ENCODE assay signal across 1 cellular context in the genomic region with DNA sequence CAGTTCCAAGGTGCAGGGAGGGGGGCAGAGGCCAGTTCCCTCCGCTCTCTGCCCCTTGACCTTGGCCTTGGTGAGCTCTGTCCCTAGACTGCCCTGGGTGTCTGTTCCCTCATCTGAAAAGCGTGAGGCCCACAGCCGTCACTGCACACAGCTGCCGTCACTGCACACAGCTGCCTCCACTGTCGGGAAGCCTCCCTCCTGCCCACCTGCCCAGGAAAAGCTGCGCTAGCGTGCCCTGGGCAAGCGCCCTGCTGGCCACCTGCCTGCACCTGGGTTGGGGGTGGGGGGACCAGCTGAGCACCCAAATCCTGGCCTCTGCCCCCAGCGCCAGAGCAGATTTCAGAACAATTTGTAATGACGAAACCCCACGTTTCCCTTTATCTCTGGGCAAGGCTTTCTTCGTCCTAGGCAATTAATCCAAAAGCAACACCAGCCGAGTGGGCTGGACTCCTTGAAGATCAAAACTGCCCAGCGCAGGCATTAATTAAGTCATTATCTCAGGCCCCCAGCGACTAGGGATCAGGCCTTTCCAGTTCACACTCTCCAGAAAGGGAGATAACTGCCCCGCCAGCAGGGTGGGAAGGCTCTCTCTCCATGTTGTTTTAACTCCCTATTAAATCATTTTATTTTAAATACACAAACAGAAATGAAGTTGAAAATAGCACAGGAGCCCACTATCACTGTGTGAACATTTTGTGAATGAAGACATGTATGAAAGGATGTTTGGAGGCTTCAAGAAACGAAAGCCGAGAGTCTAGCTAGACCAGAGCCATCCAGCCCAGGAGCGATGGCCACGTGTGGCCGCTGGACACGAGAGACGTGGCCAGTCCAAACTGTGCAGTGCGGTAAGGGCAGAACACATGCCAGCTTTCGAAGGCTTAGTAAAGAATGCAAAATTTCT.
TF ChIP-seq lines count a peak whose summit lies in the region.

No MANE protein-coding gene starts in this region.

TF ChIP-seq in GM23338, 12 proteins besides CTCF, POLR2A, EP300 and RAD21 (continued from another document):
- TF ChIP-seq, protein P1, sequence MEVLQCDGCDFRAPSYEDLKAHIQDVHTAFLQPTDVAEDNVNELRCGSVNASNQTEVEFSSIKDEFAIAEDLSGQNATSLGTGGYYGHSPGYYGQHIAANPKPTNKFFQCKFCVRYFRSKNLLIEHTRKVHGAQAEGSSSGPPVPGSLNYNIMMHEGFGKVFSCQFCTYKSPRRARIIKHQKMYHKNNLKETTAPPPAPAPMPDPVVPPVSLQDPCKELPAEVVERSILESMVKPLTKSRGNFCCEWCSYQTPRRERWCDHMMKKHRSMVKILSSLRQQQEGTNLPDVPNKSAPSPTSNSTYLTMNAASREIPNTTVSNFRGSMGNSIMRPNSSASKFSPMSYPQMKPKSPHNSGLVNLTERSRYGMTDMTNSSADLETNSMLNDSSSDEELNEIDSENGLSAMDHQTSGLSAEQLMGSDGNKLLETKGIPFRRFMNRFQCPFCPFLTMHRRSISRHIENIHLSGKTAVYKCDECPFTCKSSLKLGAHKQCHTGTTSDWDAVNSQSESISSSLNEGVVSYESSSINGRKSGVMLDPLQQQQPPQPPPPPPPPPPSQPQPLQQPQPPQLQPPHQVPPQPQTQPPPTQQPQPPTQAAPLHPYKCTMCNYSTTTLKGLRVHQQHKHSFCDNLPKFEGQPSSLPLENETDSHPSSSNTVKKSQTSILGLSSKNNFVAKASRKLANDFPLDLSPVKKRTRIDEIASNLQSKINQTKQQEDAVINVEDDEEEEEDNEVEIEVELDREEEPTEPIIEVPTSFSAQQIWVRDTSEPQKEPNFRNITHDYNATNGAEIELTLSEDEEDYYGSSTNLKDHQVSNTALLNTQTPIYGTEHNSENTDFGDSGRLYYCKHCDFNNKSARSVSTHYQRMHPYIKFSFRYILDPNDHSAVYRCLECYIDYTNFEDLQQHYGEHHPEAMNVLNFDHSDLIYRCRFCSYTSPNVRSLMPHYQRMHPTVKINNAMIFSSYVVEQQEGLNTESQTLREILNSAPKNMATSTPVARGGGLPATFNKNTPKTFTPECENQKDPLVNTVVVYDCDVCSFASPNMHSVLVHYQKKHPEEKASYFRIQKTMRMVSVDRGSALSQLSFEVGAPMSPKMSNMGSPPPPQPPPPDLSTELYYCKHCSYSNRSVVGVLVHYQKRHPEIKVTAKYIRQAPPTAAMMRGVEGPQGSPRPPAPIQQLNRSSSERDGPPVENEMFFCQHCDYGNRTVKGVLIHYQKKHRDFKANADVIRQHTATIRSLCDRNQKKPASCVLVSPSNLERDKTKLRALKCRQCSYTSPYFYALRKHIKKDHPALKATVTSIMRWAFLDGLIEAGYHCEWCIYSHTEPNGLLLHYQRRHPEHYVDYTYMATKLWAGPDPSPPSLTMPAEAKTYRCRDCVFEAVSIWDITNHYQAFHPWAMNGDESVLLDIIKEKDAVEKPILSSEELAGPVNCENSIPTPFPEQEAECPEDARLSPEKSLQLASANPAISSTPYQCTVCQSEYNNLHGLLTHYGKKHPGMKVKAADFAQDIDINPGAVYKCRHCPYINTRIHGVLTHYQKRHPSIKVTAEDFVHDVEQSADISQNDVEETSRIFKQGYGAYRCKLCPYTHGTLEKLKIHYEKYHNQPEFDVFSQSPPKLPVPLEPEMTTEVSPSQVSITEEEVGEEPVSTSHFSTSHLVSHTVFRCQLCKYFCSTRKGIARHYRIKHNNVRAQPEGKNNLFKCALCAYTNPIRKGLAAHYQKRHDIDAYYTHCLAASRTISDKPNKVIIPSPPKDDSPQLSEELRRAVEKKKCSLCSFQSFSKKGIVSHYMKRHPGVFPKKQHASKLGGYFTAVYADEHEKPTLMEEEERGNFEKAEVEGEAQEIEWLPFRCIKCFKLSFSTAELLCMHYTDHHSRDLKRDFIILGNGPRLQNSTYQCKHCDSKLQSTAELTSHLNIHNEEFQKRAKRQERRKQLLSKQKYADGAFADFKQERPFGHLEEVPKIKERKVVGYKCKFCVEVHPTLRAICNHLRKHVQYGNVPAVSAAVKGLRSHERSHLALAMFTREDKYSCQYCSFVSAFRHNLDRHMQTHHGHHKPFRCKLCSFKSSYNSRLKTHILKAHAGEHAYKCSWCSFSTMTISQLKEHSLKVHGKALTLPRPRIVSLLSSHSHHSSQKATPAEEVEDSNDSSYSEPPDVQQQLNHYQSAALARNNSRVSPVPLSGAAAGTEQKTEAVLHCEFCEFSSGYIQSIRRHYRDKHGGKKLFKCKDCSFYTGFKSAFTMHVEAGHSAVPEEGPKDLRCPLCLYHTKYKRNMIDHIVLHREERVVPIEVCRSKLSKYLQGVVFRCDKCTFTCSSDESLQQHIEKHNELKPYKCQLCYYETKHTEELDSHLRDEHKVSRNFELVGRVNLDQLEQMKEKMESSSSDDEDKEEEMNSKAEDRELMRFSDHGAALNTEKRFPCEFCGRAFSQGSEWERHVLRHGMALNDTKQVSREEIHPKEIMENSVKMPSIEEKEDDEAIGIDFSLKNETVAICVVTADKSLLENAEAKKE (CRISPR knock-in tag; IDR thresholded peaks at IDR 0.05), result no peak
- TF ChIP-seq, protein P2, sequence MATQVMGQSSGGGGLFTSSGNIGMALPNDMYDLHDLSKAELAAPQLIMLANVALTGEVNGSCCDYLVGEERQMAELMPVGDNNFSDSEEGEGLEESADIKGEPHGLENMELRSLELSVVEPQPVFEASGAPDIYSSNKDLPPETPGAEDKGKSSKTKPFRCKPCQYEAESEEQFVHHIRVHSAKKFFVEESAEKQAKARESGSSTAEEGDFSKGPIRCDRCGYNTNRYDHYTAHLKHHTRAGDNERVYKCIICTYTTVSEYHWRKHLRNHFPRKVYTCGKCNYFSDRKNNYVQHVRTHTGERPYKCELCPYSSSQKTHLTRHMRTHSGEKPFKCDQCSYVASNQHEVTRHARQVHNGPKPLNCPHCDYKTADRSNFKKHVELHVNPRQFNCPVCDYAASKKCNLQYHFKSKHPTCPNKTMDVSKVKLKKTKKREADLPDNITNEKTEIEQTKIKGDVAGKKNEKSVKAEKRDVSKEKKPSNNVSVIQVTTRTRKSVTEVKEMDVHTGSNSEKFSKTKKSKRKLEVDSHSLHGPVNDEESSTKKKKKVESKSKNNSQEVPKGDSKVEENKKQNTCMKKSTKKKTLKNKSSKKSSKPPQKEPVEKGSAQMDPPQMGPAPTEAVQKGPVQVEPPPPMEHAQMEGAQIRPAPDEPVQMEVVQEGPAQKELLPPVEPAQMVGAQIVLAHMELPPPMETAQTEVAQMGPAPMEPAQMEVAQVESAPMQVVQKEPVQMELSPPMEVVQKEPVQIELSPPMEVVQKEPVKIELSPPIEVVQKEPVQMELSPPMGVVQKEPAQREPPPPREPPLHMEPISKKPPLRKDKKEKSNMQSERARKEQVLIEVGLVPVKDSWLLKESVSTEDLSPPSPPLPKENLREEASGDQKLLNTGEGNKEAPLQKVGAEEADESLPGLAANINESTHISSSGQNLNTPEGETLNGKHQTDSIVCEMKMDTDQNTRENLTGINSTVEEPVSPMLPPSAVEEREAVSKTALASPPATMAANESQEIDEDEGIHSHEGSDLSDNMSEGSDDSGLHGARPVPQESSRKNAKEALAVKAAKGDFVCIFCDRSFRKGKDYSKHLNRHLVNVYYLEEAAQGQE (IDR thresholded peaks at IDR 0.05; ENCODE audit: unreplicated experiment), result no peak
- no peak for TF ChIP-seq EZH2phosphoT487 (IDR thresholded peaks at IDR 0.05; ENCODE audit: unreplicated experiment)
- no peak for TF ChIP-seq STAT1 (IDR thresholded peaks at IDR 0.05; ENCODE audit: unreplicated experiment)
- TF ChIP-seq EZH2 (IDR thresholded peaks at IDR 0.05; ENCODE audit: low read depth, unreplicated experiment), result no peak
- TF ChIP-seq POLR2AphosphoS5 (IDR thresholded peaks at IDR 0.05; ENCODE audit: low read depth), result no peak
- no peak for TF ChIP-seq CREB1 (CRISPR knock-in tag; IDR thresholded peaks at IDR 0.05; ENCODE audit: low read depth)
- TF ChIP-seq ZNF331 (CRISPR knock-in tag; IDR thresholded peaks at IDR 0.05; ENCODE audit: low read depth), result no peak
- no peak for TF ChIP-seq NANOG (IDR thresholded peaks at IDR 0.05; ENCODE audit: borderline replicate concordance)
- TF ChIP-seq ETS1 (IDR thresholded peaks at IDR 0.05), result no peak
- no peak for TF ChIP-seq JUNB (IDR thresholded peaks at IDR 0.05; ENCODE audit: unreplicated experiment)
